ENCODE assay signal across 8 cellular contexts in genomic region chr19:3036119-3036794, GRCh38. TPM values are rescaled to one million over a fixed set of nuclear protein-coding genes. Genes with fewer than 3 reads are reported as not detected.
DNase-seq lines count a peak whose midpoint lies in the region; ATAC-seq and TF ChIP-seq lines count a peak whose summit lies in the region.

No MANE protein-coding gene starts in this region.

- H3K4me1 Mint-ChIP-seq in activated T-cell treated with anti-CD3 and anti-CD28 coated beads, Interleukin-2, amount 50 U/mL, for 4 hours (ENCODE audit: low read depth) = peaks cover 23% of the 10 kb centered on the region

- H3K36me3 Mint-ChIP-seq in activated T-cell treated with anti-CD3 and anti-CD28 coated beads, Interleukin-2, amount 50 U/mL, for 4 hours (ENCODE audit: insufficient read depth) = no peaks in the 10 kb centered on the region

- H3K9me2 ChIP-seq in PC-3 (replicated peaks; ENCODE audit: low read length) = no peaks in the 10 kb centered on the region

- H3K9ac ChIP-seq in BLaER1 = peak overlapping the region; percentile 76
- peak overlapping the region; percentile 92 for H3K9ac ChIP-seq in PC-3 (ENCODE audit: low read length)
- peak overlapping the region; percentile 64 for H3K9ac ChIP-seq in mucosa of stomach (ENCODE audit: low read length)

- POLR2A ChIA-PET in PC-3 (lab: Charles Lee; ENCODE audit: unreplicated experiment) = interaction anchor here (0.5 to 1.2 kb wide), 8 partner anchors 15 to 136 kb away, joined by 3 to 8 read pairs (median 5); partner anchors contain the start of gene ZNF57

- no TSS peak for BruUV-seq in PC-3 (replicated peaks; lab: Mats Ljungman, UMichigan)

- peak; percentile 36 for ATAC-seq in GM19467 (IDR thresholded peaks at IDR 0.05; ENCODE audit: unreplicated experiment)
- ATAC-seq in PC-3 = peak; percentile 75
- ATAC-seq in activated T-cell treated with anti-CD3 and anti-CD28 coated beads, Interleukin-2, amount 50 U/mL, for 4 hours = peak; percentile 66 to 70

- TF ChIP-seq EP300 in Ishikawa (IDR thresholded peaks at IDR 0.05; ENCODE audit: borderline replicate concordance) = peak; percentile 83

- H3K9me3 ChIP-seq in BLaER1 (no peaks in the 10 kb centered on the region), PC-3 (ENCODE audit: low read length) (no peaks in the 10 kb centered on the region), esophagus (ENCODE audit: control insufficient read depth in 2 of 2, insufficient read depth in 1 of 2, low read depth in 1 of 2, low read length in 1 of 2) (no peaks in the 10 kb centered on the region), mucosa of stomach (ENCODE audit: control insufficient read depth, low read length) (no peaks in the 10 kb centered on the region)

- H3K9me3 Mint-ChIP-seq in activated T-cell treated with anti-CD3 and anti-CD28 coated beads, Interleukin-2, amount 50 U/mL, for 4 hours = no peaks in the 10 kb centered on the region

- DNase-seq in PC-3 = peak; percentile 84
- DNase-seq in activated T-cell treated with anti-CD3 and anti-CD28 coated beads, Interleukin-2, amount 50 U/mL, for 4 hours = peak; percentile 70
- DNase-seq in stimulated activated CD8-positive, alpha-beta memory T cell treated with anti-CD3 and anti-CD28 coated beads, Interleukin-4, amount 100 ng/mL, for 4 hours (ENCODE audit: low read depth in 2 of 2, low spot score in 1 of 2) = peak; percentile 47 to 61

- 0 to 1% methylated on average over 37 to 42 of the region's 42 CpGs for WGBS in esophagus, 2 donors

- H3K27me3 Mint-ChIP-seq in activated T-cell treated with anti-CD3 and anti-CD28 coated beads, Interleukin-2, amount 50 U/mL, for 4 hours (ENCODE audit: low read depth) = no peaks in the 10 kb centered on the region

- H4K20me1 ChIP-seq in BLaER1 (no peaks in the 10 kb centered on the region), PC-3 (ENCODE audit: low read length) (no peaks in the 10 kb centered on the region)

- CTCF ChIA-PET in PC-3 (lab: Charles Lee) = interaction anchor here (0.6 to 0.8 kb wide), 2 partner anchors 20 to 83 kb away, joined by 3 read pairs; no protein-coding TSS in a partner anchor

- no peaks in the 10 kb centered on the region for H3K79me2 ChIP-seq in PC-3 (ENCODE audit: low read length)

- peak overlapping the region; percentile 86 for H3K4me3 Mint-ChIP-seq in activated T-cell treated with anti-CD3 and anti-CD28 coated beads, Interleukin-2, amount 50 U/mL, for 4 hours

- peak overlapping the region; percentile 98 for H2AFZ ChIP-seq in PC-3 (ENCODE audit: low read length)

- H3K4me2 ChIP-seq in BLaER1 (peak overlapping the region; percentile 100), PC-3 (ENCODE audit: low read length) (peak overlapping the region; percentile 100)

- H3K4me1 ChIP-seq in BLaER1 (peaks cover 42% of the 10 kb centered on the region), PC-3 (ENCODE audit: insufficient read depth, low read length) (peaks cover 13% of the 10 kb centered on the region), esophagus (ENCODE audit: control insufficient read depth in 2 of 2, insufficient read depth in 2 of 2, low read length in 1 of 2) (peaks cover 0 to 4% of the 10 kb centered on the region in 2 donors), mucosa of stomach (ENCODE audit: control insufficient read depth, insufficient read depth, low read length) (peaks cover 26% of the 10 kb centered on the region)

- peaks cover 17% of the 10 kb centered on the region for H3K27me3 ChIP-seq in BLaER1
- H3K27me3 ChIP-seq in PC-3 (ENCODE audit: low read length) = no peaks in the 10 kb centered on the region
- H3K27me3 ChIP-seq in esophagus (ENCODE audit: control insufficient read depth in 1 of 2, insufficient read depth in 2 of 2, low read length in 2 of 2) = no peaks in the 10 kb centered on the region
- no peaks in the 10 kb centered on the region for H3K27me3 ChIP-seq in mucosa of stomach (ENCODE audit: control insufficient read depth, insufficient read depth, low read length)

- TF ChIP-seq CTCF in PC-3 (conservative IDR thresholded peaks at IDR 0.05; ENCODE audit: low read depth, low read length) = no peak

- H3K4me3 ChIP-seq in BLaER1 (peak overlapping the region; percentile 72), PC-3 (ENCODE audit: low read length) (peak overlapping the region; percentile 85), esophagus (ENCODE audit: low read depth in 1 of 2, low read length in 2 of 2) (peak overlapping the region; percentile 47 to 49), mucosa of stomach (ENCODE audit: low read length) (peak overlapping the region; percentile 53)

- no peaks in the 10 kb centered on the region for H3K36me3 ChIP-seq in BLaER1
- H3K36me3 ChIP-seq in PC-3 (ENCODE audit: low read depth, low read length) = no peaks in the 10 kb centered on the region
- H3K36me3 ChIP-seq in esophagus (ENCODE audit: control insufficient read depth in 2 of 2, insufficient read depth in 2 of 2, low read length in 1 of 2) = no peaks in the 10 kb centered on the region
- no peaks in the 10 kb centered on the region for H3K36me3 ChIP-seq in mucosa of stomach (ENCODE audit: control insufficient read depth, insufficient read depth, low read length)

- TF ChIP-seq RAD21 in Ishikawa (IDR thresholded peaks at IDR 0.05; ENCODE audit: low read depth) = no peak; the same call in 1 of the 2 replicates

- H3F3A ChIP-seq in PC-3 (ENCODE audit: low read length, unreplicated experiment) = no peaks in the 10 kb centered on the region

- intact Hi-C loops in PC-3 (cut with micrococcal nuclease) = no loop called here

- peak overlapping the region; percentile 70 for H3K27ac ChIP-seq in BLaER1
- peak overlapping the region; percentile 62 for H3K27ac ChIP-seq in PC-3 (ENCODE audit: low read length)
- peak overlapping the region; percentile 94 to 99 for H3K27ac ChIP-seq in esophagus (ENCODE audit: low read depth in 2 of 2, low read length in 1 of 2)

TF ChIP-seq in Ishikawa, 13 proteins besides CTCF, POLR2A, EP300 and RAD21:
- TF ChIP-seq REST (IDR thresholded peaks at IDR 0.05; ENCODE audit: low read depth) (no peak), ZBTB7A (IDR thresholded peaks at IDR 0.05; ENCODE audit: low read depth) (peak; percentile 74), TEAD4 (IDR thresholded peaks at IDR 0.05) (peak; percentile 65), CREB1 (IDR thresholded peaks at IDR 0.05; ENCODE audit: low read depth) (no peak), TCF12 (IDR thresholded peaks at IDR 0.05; ENCODE audit: low read depth) (peak; percentile 90), FOXM1 (IDR thresholded peaks at IDR 0.05; ENCODE audit: borderline replicate concordance, low read depth) (no peak; the same call in 1 of the 2 replicates), USF1 (IDR thresholded peaks at IDR 0.05) (peak; percentile 70), YY1 (IDR thresholded peaks at IDR 0.05; ENCODE audit: low read depth) (peak; percentile 32; the same call in 1 of the 2 replicates), EGR1 (IDR thresholded peaks at IDR 0.05) (peak; percentile 48; the same call in 1 of the 2 replicates), CEBPB (IDR thresholded peaks at IDR 0.05) (peak; percentile 43; the same call in 1 of the 2 replicates), NFIC (IDR thresholded peaks at IDR 0.05) (peak; percentile 91), MAX (IDR thresholded peaks at IDR 0.05) (peak; percentile 29; the same call in 1 of the 2 replicates)

RNA-seq across cellular contexts. Expression of gene TLE2, which starts 7.2 kb away (rescaled TPM):
- 7.7 and 10.0 TPM in 2 replicates for total RNA-seq in PC-3 (2014; rRNA removed)
- 1 to 10 TPM; 4.8 to 5.9 (median 5.7) TPM for total RNA-seq in activated T-cell treated with anti-CD3 and anti-CD28 coated beads, Interleukin-2, amount 50 U/mL, for 4 hours
- 10 to 100 TPM; 10.1 to 16.0 TPM for polyA plus RNA-seq in esophagus

RNA-seq across cellular contexts. Expression of gene TLE5, which starts 26.0 kb away (rescaled TPM):
- 351 and 407 TPM in 2 replicates for total RNA-seq in PC-3 (2014; rRNA removed)
- total RNA-seq in activated T-cell treated with anti-CD3 and anti-CD28 coated beads, Interleukin-2, amount 50 U/mL, for 4 hours = 100 to 1,000 TPM; 232 to 275 (median 258) TPM
- polyA plus RNA-seq in esophagus = 100 to 1,000 TPM; 356 to 578 TPM

RNA-seq across cellular contexts. Expression of gene GNA11, which starts 57.9 kb away (rescaled TPM):
- total RNA-seq in PC-3 (2014; rRNA removed) = 59.6 and 89.4 TPM in 2 replicates
- 10 to 100 TPM in 2 of 3 donors, 1 to 10 TPM in 1; 8.0 to 13.5 (median 11.0) TPM for total RNA-seq in activated T-cell treated with anti-CD3 and anti-CD28 coated beads, Interleukin-2, amount 50 U/mL, for 4 hours
- polyA plus RNA-seq in esophagus = 10 to 100 TPM; 18.5 to 20.0 TPM

RNA-seq across cellular contexts. Expression of gene TLE6, which starts 58.9 kb away (rescaled TPM):
- 1.9 and 4.1 TPM in 2 replicates for total RNA-seq in PC-3 (2014; rRNA removed)
- under 1 TPM in 2 of 3 donors, not detected in 1; 0.16 to 0.90 TPM for total RNA-seq in activated T-cell treated with anti-CD3 and anti-CD28 coated beads, Interleukin-2, amount 50 U/mL, for 4 hours
- polyA plus RNA-seq in esophagus = 1 to 10 TPM; 1.1 to 2.6 TPM

Comparison
In these comparisons a context has a peak if more than half of its experiments do, and no peak if none do; other contexts are left out.
1. Peak in every context shown above with its lines: DNase-seq, ATAC-seq, H3K4me3 ChIP-seq and H3K27ac ChIP-seq.